In genomic region chr7:22944506-22944905, GRCh38 we compare ENCODE assay signal across 9 cellular contexts.
"Had no signal": no experiment of that assay in that cellular context is flagged by ENCODE, and none has a peak within 500 bp of the region (broad histone marks: within the 10 kb centered on the region; RNA-seq: fewer than 3 reads in every experiment).

No MANE protein-coding gene starts in this region.

- DNase-seq: activated B cell treated with CpG ODN at 0.5 μM for 24 hours; activated CD4-positive, alpha-beta T cell treated with anti-CD3 and anti-CD28 coated beads, Interleukin-2, amount 50 U/mL, for 1 hour; dermis blood vessel endothelial cell; erythroblast; hippocampal formation; retina had no signal

- H2AFZ ChIP-seq: parathyroid adenoma had no signal

- H3K4me1 ChIP-seq: parathyroid adenoma, thyroid gland had no signal

- H3K9me3 ChIP-seq: thyroid gland had no signal

- H3K9ac ChIP-seq: parathyroid adenoma had no signal

- H3K79me2 ChIP-seq: parathyroid adenoma had no signal

- H3K27me3 ChIP-seq: thyroid gland had no signal

- H3K4me3 ChIP-seq: thyroid gland had no signal

- FAIRE-seq: urothelium cell line had no signal

- H3K27ac ChIP-seq: parathyroid adenoma, thyroid gland had no signal
